Comparison of ENCODE assay signal across 16 cellular contexts in the genomic region with DNA sequence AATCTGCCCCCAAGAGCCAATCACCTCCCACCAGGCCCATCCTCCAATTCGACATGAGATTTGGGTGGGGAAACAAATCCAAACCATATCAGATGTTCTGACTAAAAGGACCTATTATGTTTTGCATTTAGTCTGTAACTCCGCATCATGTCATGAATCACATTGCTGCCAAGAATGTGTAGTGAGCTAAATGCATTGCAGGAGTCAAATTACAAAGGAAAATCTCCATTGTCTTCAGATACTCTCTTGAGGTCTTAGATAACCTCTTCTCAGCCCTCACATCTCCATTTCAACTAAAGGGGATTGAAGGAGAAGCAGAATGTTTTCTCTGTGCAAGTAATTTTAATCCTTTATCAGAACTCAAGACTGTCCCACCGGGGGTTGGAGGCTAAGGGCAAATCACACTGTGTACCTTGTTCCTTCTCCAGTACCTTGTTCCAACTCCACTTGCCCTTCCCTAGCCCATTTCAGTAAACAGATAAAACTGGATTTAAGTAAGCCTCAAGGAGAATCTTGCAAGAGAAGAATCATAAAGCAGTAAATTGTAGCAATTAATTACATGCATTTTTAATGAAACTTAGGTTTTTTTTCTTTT. TPM values are rescaled to one million over a fixed set of nuclear protein-coding genes. Genes with fewer than 3 reads are reported as not detected.
DNase-seq lines count a peak whose midpoint lies in the region; ATAC-seq, FAIRE-seq and TF ChIP-seq lines count a peak whose summit lies in the region.
"Had no signal": no experiment of that assay in that cellular context is flagged by ENCODE, and none has a peak within 500 bp of the region (broad histone marks: within the 10 kb centered on the region; RNA-seq: fewer than 3 reads in every experiment).

No MANE protein-coding gene starts in this region.

- no peak overlapping the region for H3K9ac ChIP-seq in neural progenitor cell

- H3K36me3 Mint-ChIP-seq in neural progenitor cell: no peaks in the 10 kb centered on the region

- peak overlapping the region; percentile 17 for H3K4me2 ChIP-seq in neural progenitor cell

- H3K4me3 ChIP-seq in bronchial epithelial cell (ENCODE audit: low read depth, low read length) (no peak overlapping the region), neural progenitor cell (no peak overlapping the region)
- H3K4me3 ChIP-seq: coronary artery, GM12878, lung had no signal

- TF ChIP-seq CTCF in bronchial epithelial cell (IDR thresholded peaks at IDR 0.05; ENCODE audit: insufficient read depth, low read length, severe bottlenecking) (no peak), neural progenitor cell (IDR thresholded peaks at IDR 0.05) (no peak)

- no peak overlapping the region for H3K27ac ChIP-seq in neural progenitor cell
- H3K27ac ChIP-seq: coronary artery had no signal

- H3F3A ChIP-seq in neural progenitor cell (ENCODE audit: low read depth): no peaks in the 10 kb centered on the region

- no peaks in the 10 kb centered on the region for H3K9me3 ChIP-seq in neural progenitor cell (ENCODE audit: low read depth)

- no peak overlapping the region for H3K4me3 Mint-ChIP-seq in neural progenitor cell
- H3K4me3 Mint-ChIP-seq: stimulated activated naive CD8-positive, alpha-beta T cell treated with anti-CD3 and anti-CD28 coated beads, Interleukin-15, amount 100 ng/mL, for 72 hours had no signal

- peaks cover 9% of the 10 kb centered on the region for H3K4me1 Mint-ChIP-seq in neural progenitor cell
- H3K4me1 Mint-ChIP-seq: stimulated activated naive CD8-positive, alpha-beta T cell treated with anti-CD3 and anti-CD28 coated beads, Interleukin-15, amount 100 ng/mL, for 72 hours had no signal

- peak; percentile 10 for DNase-seq in H4 (ENCODE audit: low spot score)
- peak; percentile 40 for DNase-seq in NCI-H2107 treated with DMSO at 0.1 percent for 48 hours (lab: John Stamatoyannopoulos, UW; ENCODE audit: unreplicated experiment)
- DNase-seq in bronchial epithelial cell (ENCODE audit: low read depth): peak; percentile 48
- peak; percentile 13 for DNase-seq in neural progenitor cell (ENCODE audit: low spot score)
- no peak for DNase-seq in activated T-cell treated with anti-CD3 and anti-CD28 coated beads for 4 hours
- DNase-seq: activated CD4-positive, alpha-beta T cell treated with anti-CD3 and anti-CD28 coated beads, Interleukin-2, amount 50 U/mL, for 1 hour; activated effector memory CD4-positive, alpha-beta T cell treated with anti-CD3 and anti-CD28 coated beads, Interleukin-2, amount 50 U/mL, for 16 hours; glutamatergic neuron; MM.1S; stimulated activated CD4-positive, alpha-beta T cell treated with anti-CD3 and anti-CD28 coated beads, Interleukin-4, amount 100 ng/mL, for 1 hour; stimulated activated naive CD8-positive, alpha-beta T cell treated with anti-CD3 and anti-CD28 coated beads, Interleukin-15, amount 100 ng/mL, for 72 hours had no signal

- peaks cover 6% of the 10 kb centered on the region for H3K4me1 ChIP-seq in neural progenitor cell

- peak overlapping the region; percentile 12 for H2AFZ ChIP-seq in neural progenitor cell (replicated peaks)

- ATAC-seq in GM21576 (IDR thresholded peaks at IDR 0.05; ENCODE audit: unreplicated experiment) (no peak), HG02885 (IDR thresholded peaks at IDR 0.05; ENCODE audit: poor library complexity, unreplicated experiment) (no peak)
- ATAC-seq: GM12878; stimulated activated naive CD8-positive, alpha-beta T cell treated with anti-CD3 and anti-CD28 coated beads, Interleukin-15, amount 100 ng/mL, for 72 hours had no signal

- peaks cover 3% of the 10 kb centered on the region for H3K9me3 Mint-ChIP-seq in neural progenitor cell
- H3K9me3 Mint-ChIP-seq: stimulated activated naive CD8-positive, alpha-beta T cell treated with anti-CD3 and anti-CD28 coated beads, Interleukin-15, amount 100 ng/mL, for 72 hours had no signal

- no peaks in the 10 kb centered on the region for H3K79me2 ChIP-seq in neural progenitor cell (ENCODE audit: low read depth)

- H3K27me3 ChIP-seq in bronchial epithelial cell (ENCODE audit: control insufficient read depth, insufficient read depth, low read length) (no peaks in the 10 kb centered on the region), neural progenitor cell (no peaks in the 10 kb centered on the region)

- no peaks in the 10 kb centered on the region for H3K27me3 Mint-ChIP-seq in neural progenitor cell (ENCODE audit: insufficient read depth, low read depth)
- H3K27me3 Mint-ChIP-seq: stimulated activated naive CD8-positive, alpha-beta T cell treated with anti-CD3 and anti-CD28 coated beads, Interleukin-15, amount 100 ng/mL, for 72 hours had no signal

- FAIRE-seq in bronchial epithelial cell (lab: Jason Lieb, UNC): no peak
- FAIRE-seq: GM12878 had no signal

- H3K27ac Mint-ChIP-seq in neural progenitor cell: peak overlapping the region; percentile 36
- H3K27ac Mint-ChIP-seq: stimulated activated naive CD8-positive, alpha-beta T cell treated with anti-CD3 and anti-CD28 coated beads, Interleukin-15, amount 100 ng/mL, for 72 hours had no signal

- H4K20me1 ChIP-seq in neural progenitor cell (ENCODE audit: low read depth): no peaks in the 10 kb centered on the region

- H3K36me3 ChIP-seq in bronchial epithelial cell (ENCODE audit: control insufficient read depth, insufficient read depth, low read length): no peaks in the 10 kb centered on the region
- H3K36me3 ChIP-seq in neural progenitor cell: no peaks in the 10 kb centered on the region

RNA-seq across cellular contexts. Expression of gene EXTL2, which starts 34.1 kb away (rescaled TPM):
- 21.8 and 31.1 TPM in 2 replicates for total RNA-seq in H4 (2014; rRNA removed; shearing (Covaris generic))
- total RNA-seq in bronchial epithelial cell (1.3 and 2.6 TPM in 2 replicates), neural progenitor cell (ENCODE audit: low replicate concordance) (60.6 and 73.3 TPM in 2 replicates)

RNA-seq across cellular contexts. Expression of gene SLC30A7, which starts 35.4 kb away (rescaled TPM):
- 32.7 and 41.3 TPM in 2 replicates for total RNA-seq in H4 (2014; rRNA removed; shearing (Covaris generic))
- total RNA-seq in bronchial epithelial cell (20.0 and 31.3 TPM in 2 replicates), neural progenitor cell (ENCODE audit: low replicate concordance) (14.8 and 22.2 TPM in 2 replicates)
